18 cellular contexts compared by ENCODE assay signal in the genomic region with DNA sequence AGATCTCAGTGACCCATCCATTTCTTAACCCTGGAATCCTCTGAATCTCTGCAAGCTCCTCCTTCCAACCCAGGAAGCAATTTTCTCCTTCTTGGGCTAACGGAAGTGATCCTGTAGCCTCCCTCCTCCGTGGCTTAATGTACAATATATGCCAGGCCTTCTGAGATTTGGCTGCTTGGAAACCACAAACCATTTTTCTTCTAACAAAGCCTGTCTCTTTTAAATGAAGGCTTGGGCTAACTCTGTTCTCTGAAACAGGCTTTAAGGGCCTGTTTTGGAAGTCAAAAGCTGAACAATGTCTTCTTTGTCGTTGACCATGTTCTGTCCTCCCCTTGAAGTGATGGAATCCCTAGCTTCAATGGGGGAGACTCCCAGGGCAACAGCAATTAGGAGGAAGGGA. TPM values are rescaled to one million over a fixed set of nuclear protein-coding genes. Genes with fewer than 3 reads are reported as not detected.
A peak's percentile ranks its signal among the peaks of the same experiment; 100 is the strongest.
DNase-seq lines count a peak whose midpoint lies in the region; ATAC-seq and TF ChIP-seq lines count a peak whose summit lies in the region.
"Had no signal": no experiment of that assay in that cellular context is flagged by ENCODE, and none has a peak within 500 bp of the region (broad histone marks: within the 10 kb centered on the region; RNA-seq: fewer than 3 reads in every experiment).

No MANE protein-coding gene starts in this region.

- no peaks in the 10 kb centered on the region for H3K9me3 Mint-ChIP-seq in brain
- H3K9me3 Mint-ChIP-seq in naive thymus-derived CD4-positive, alpha-beta T cell: no peaks in the 10 kb centered on the region

- no peaks in the 10 kb centered on the region for H3K9me3 ChIP-seq in naive thymus-derived CD4-positive, alpha-beta T cell (ENCODE audit: control insufficient read depth in 2 of 3, low read length in 3 of 3)
- H3K9me3 ChIP-seq in esophagus squamous epithelium (no peaks in the 10 kb centered on the region), lower lobe of right lung (no peaks in the 10 kb centered on the region)
- H3K9me3 ChIP-seq: ovary, upper lobe of right lung had no signal

- TF ChIP-seq CTCF in brain (conservative IDR thresholded peaks at IDR 0.05) (no peak), esophagus squamous epithelium (IDR thresholded peaks at IDR 0.05) (no peak), lower lobe of right lung (IDR thresholded peaks at IDR 0.05) (no peak)

- peaks cover 64 to 88% of the 10 kb centered on the region in 2 donors for H3K4me1 ChIP-seq in naive thymus-derived CD4-positive, alpha-beta T cell (ENCODE audit: control insufficient read depth in 2 of 2, insufficient read depth in 2 of 2, low read length in 2 of 2)
- H3K4me1 ChIP-seq in esophagus squamous epithelium (peaks cover 0 to 36% (median 7%) of the 10 kb centered on the region in 3 donors), lower lobe of right lung (peaks cover 3% of the 10 kb centered on the region)

- peaks cover 0 to 8% (median 0%) of the 10 kb centered on the region in 3 experiments for H3K36me3 ChIP-seq in naive thymus-derived CD4-positive, alpha-beta T cell (ENCODE audit: control insufficient read depth in 2 of 3, insufficient read depth in 3 of 3, low read length in 3 of 3)
- H3K36me3 ChIP-seq in esophagus squamous epithelium: no peaks in the 10 kb centered on the region
- H3K36me3 ChIP-seq in lower lobe of right lung: no peaks in the 10 kb centered on the region
- H3K36me3 ChIP-seq: ovary, upper lobe of right lung had no signal

- peak overlapping the region; percentile 32 for H3K27ac ChIP-seq in naive thymus-derived CD4-positive, alpha-beta T cell (ENCODE audit: low read depth, low read length)
- H3K27ac ChIP-seq in esophagus squamous epithelium (peak overlapping the region in 1 of 4 donors; percentile 48), lower lobe of right lung (no peak overlapping the region)
- H3K27ac ChIP-seq: ovary, upper lobe of right lung had no signal

- WGBS in esophagus squamous epithelium, 2 donors: 54 to 65% methylated on average over 2 to 3 of the region's 3 CpGs

- no peak for TF ChIP-seq POLR2A in esophagus squamous epithelium (IDR thresholded peaks at IDR 0.05)

- H3K4me3 ChIP-seq in naive thymus-derived CD4-positive, alpha-beta T cell (ENCODE audit: low read length): no peak overlapping the region
- H3K4me3 ChIP-seq in esophagus squamous epithelium: no peak overlapping the region
- no peak overlapping the region for H3K4me3 ChIP-seq in lower lobe of right lung
- H3K4me3 ChIP-seq: ovary, upper lobe of right lung had no signal

- peak overlapping the region; percentile 46 to 82 (median 76) for H3K4me3 Mint-ChIP-seq in brain
- peak overlapping the region in 9 of 10 donors; percentile 43 to 93 (median 68) for H3K4me3 Mint-ChIP-seq in naive thymus-derived CD4-positive, alpha-beta T cell
- H3K4me3 Mint-ChIP-seq: B cell had no signal

- no peaks in the 10 kb centered on the region for H3K4me1 Mint-ChIP-seq in brain
- peaks cover 0 to 99% (median 82%) of the 10 kb centered on the region in 7 donors for H3K4me1 Mint-ChIP-seq in naive thymus-derived CD4-positive, alpha-beta T cell

- POLR2A ChIA-PET in naive thymus-derived CD4-positive, alpha-beta T cell (lab: Charles Lee): no interaction called here

- no peaks in the 10 kb centered on the region for H3K27me3 ChIP-seq in naive thymus-derived CD4-positive, alpha-beta T cell (ENCODE audit: control insufficient read depth in 2 of 2, insufficient read depth in 2 of 2, low read length in 2 of 2)
- H3K27me3 ChIP-seq in esophagus squamous epithelium (no peaks in the 10 kb centered on the region), lower lobe of right lung (ENCODE audit: low read depth) (no peaks in the 10 kb centered on the region)
- H3K27me3 ChIP-seq: ovary, upper lobe of right lung had no signal

- peak; percentile 73 for DNase-seq in Ammon's horn (ENCODE audit: low spot score)
- peak; percentile 79 for DNase-seq in COLO829 (ENCODE audit: low spot score)
- no peak for DNase-seq in naive thymus-derived CD4-positive, alpha-beta T cell
- DNase-seq in DMS114 treated with DMSO at 0.1 percent for 48 hours (lab: John Stamatoyannopoulos, UW; ENCODE audit: unreplicated experiment): no peak
- no peak for DNase-seq in esophagus squamous epithelium (lab: John Stamatoyannopoulos, UW)
- DNase-seq in GDM1 (lab: John Stamatoyannopoulos, UW): no peak
- DNase-seq in lower lobe of right lung: no peak
- DNase-seq: amniotic stem cell; mammary epithelial cell; MV-4-11; NCI-H2107; NK-92 treated with Interleukin-12 subunit alpha and Interleukin-12 subunit beta, amount 100 ng/mL, for 24 hours; ovary; T1000; upper lobe of right lung had no signal

- CTCF ChIA-PET in naive thymus-derived CD4-positive, alpha-beta T cell (lab: Charles Lee): no interaction called here

- peak overlapping the region; percentile 84 to 98 (median 93) for H3K27ac Mint-ChIP-seq in brain
- H3K27ac Mint-ChIP-seq in naive thymus-derived CD4-positive, alpha-beta T cell: peak overlapping the region in 8 of 9 donors; percentile 16 to 90 (median 82)
- H3K27ac Mint-ChIP-seq: B cell had no signal

- peaks cover 3% of the 10 kb centered on the region for H3K27me3 Mint-ChIP-seq in brain
- H3K27me3 Mint-ChIP-seq in naive thymus-derived CD4-positive, alpha-beta T cell: no peaks in the 10 kb centered on the region
- H3K27me3 Mint-ChIP-seq: B cell had no signal

- intact Hi-C loops in naive thymus-derived CD4-positive, alpha-beta T cell (cut with micrococcal nuclease): loop anchor here in 1 of 2 donors (1.0 kb wide), 1 partner anchor 13 kb away; no protein-coding TSS in a partner anchor
- intact Hi-C loops in esophagus squamous epithelium (cut with DNase I) (no loop called here), lower lobe of right lung (cut with DNase I) (no loop called here)

- peaks cover 4% of the 10 kb centered on the region for H3K36me3 Mint-ChIP-seq in brain
- peaks cover 0 to 19% (median 0%) of the 10 kb centered on the region in 5 donors for H3K36me3 Mint-ChIP-seq in naive thymus-derived CD4-positive, alpha-beta T cell

- ATAC-seq in naive thymus-derived CD4-positive, alpha-beta T cell: no peak
- ATAC-seq in lower lobe of right lung: no peak
- ATAC-seq: Right ventricle myocardium inferior, upper lobe of right lung had no signal

RNA-seq across cellular contexts. Expression of a gene that starts 14.9 kb away (rescaled TPM):
- 338 TPM for polyA plus RNA-seq in brain (ENCODE audit: insufficient read depth, low read depth, low replicate concordance)
- 100 to 1,000 TPM; 200 to 720 (median 447) TPM for total RNA-seq in naive thymus-derived CD4-positive, alpha-beta T cell
- polyA plus RNA-seq in naive thymus-derived CD4-positive, alpha-beta T cell: 100 to 1,000 TPM; 226 to 330 TPM
- total RNA-seq in esophagus squamous epithelium (10 to 100 TPM; 11.8 to 54.6 (median 21.4) TPM), lower lobe of right lung (99.2 TPM)

Comparison
In these comparisons a context has a peak if more than half of its experiments do, and no peak if none do; other contexts are left out.
1. DNase-seq: peak in Ammon's horn (single experiment) and COLO829 (single experiment); none in naive thymus-derived CD4-positive, alpha-beta T cell (0 of 9), DMS114 treated with DMSO at 0.1 percent for 48 hours (single experiment), esophagus squamous epithelium (single experiment), GDM1 (single experiment) and lower lobe of right lung (single experiment).